Comparison of ENCODE assay signal across 35 cellular contexts in genomic region chrX:10128386-10128785, GRCh38.
"Had no signal": no experiment of that assay in that cellular context is flagged by ENCODE, and none has a peak within 500 bp of the region (broad histone marks: within the 10 kb centered on the region; RNA-seq: fewer than 3 reads in every experiment).

No MANE protein-coding gene starts in this region.

- DNase-seq: Kasumi-1, MG63, MM.1S, MV-4-11, NCI-H1048, NCI-H1092, NCI-H1092 treated with DMSO at 0.1 percent for 48 hours, NCI-H1105, NCI-H1105 treated with DMSO at 0.1 percent for 48 hours, NCI-H1417, NCI-H1417 treated with DMSO at 0.1 percent for 48 hours, NCI-H1436, NCI-H1436 treated with DMSO at 0.1 percent for 48 hours, NCI-H146, NCI-H1694, NCI-H1694 treated with DMSO at 0.1 percent for 48 hours, NCI-H187, NCI-H187 treated with DMSO at 0.1 percent for 48 hours, NCI-H1930, NCI-H2029, NCI-H2029 treated with DMSO at 0.1 percent for 48 hours, NCI-H2081, NCI-H2081 treated with DMSO at 0.1 percent for 48 hours, NCI-H2107, NCI-H2171, NCI-H2171 treated with DMSO at 0.1 percent for 48 hours, NCI-H2227 treated with DMSO at 0.1 percent for 48 hours, NCI-H226, NCI-H345, NCI-H446, NCI-H446 treated with DMSO at 0.1 percent for 48 hours, NCI-H510A, NCI-H510A treated with DMSO at 0.1 percent for 48 hours, NCI-H524, NCI-H524 treated with DMSO at 0.1 percent for 48 hours had no signal

- H3K9me3 ChIP-seq: MG63 had no signal

- H3K4me3 ChIP-seq: MG63 had no signal

- H3K36me3 ChIP-seq: MG63 had no signal

- H3K27me3 ChIP-seq: MG63 had no signal
